ENCODE assay signal across 9 cellular contexts in the genomic region with DNA sequence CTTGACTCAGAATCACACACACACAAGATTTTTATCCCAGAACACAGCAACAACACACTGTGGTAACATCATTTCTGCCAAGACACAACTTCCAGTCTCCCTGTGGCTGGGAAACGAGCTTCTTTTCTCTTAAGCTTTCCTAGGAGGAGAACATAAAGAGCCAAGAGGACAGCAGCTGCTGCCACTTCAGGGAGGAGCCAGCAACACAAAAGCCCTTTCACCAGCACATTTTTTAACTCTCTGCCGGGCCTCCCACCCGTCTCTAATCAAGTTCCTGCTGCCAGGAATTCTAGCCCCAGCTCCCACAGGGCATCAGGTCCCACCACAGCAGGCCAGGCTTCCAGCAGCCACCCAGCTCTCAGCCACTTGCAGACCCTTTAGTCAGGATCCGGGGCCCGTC. TPM values are rescaled to one million over a fixed set of nuclear protein-coding genes. Genes with fewer than 3 reads are reported as not detected.
A peak's percentile ranks its signal among the peaks of the same experiment; 100 is the strongest.
DNase-seq lines count a peak whose midpoint lies in the region; ATAC-seq and TF ChIP-seq lines count a peak whose summit lies in the region.
"Had no signal": no experiment of that assay in that cellular context is flagged by ENCODE, and none has a peak within 500 bp of the region (broad histone marks: within the 10 kb centered on the region; RNA-seq: fewer than 3 reads in every experiment).

No MANE protein-coding gene starts in this region.

- peak; percentile 10 for DNase-seq in NCI-H510A treated with DMSO at 0.1 percent for 48 hours (lab: John Stamatoyannopoulos, UW)
- no peak for DNase-seq in NCI-H510A (lab: John Stamatoyannopoulos, UW)
- DNase-seq in esophagus muscularis mucosa (ENCODE audit: extremely low spot score), result no peak
- DNase-seq in midbrain (lab: John Stamatoyannopoulos, UW), result peak; percentile 49
- DNase-seq in upper lobe of left lung, result no peak
- DNase-seq in GF-D8 (lab: John Stamatoyannopoulos, UW), result no peak
- DNase-seq: central memory CD4-positive, alpha-beta T cell had no signal

- H3K4me1 ChIP-seq in esophagus muscularis mucosa (peaks cover 45 to 77% (median 72%) of the 10 kb centered on the region in 4 donors), upper lobe of left lung (peaks cover 0 to 13% (median 6%) of the 10 kb centered on the region in 4 donors)

- H3K27me3 ChIP-seq in esophagus muscularis mucosa, result no peaks in the 10 kb centered on the region
- no peaks in the 10 kb centered on the region for H3K27me3 ChIP-seq in upper lobe of left lung

- H3K4me3 ChIP-seq in esophagus muscularis mucosa, result peak overlapping the region; percentile 1 to 31 (median 25)
- no peak overlapping the region for H3K4me3 ChIP-seq in upper lobe of left lung

- H3K36me3 ChIP-seq in esophagus muscularis mucosa, result peaks cover 0 to under 1% (median 0%) of the 10 kb centered on the region in 4 donors
- peaks cover 0 to 7% (median 2%) of the 10 kb centered on the region in 4 donors for H3K36me3 ChIP-seq in upper lobe of left lung

- peak in 1 of 2 donors; percentile 66 for ATAC-seq in upper lobe of left lung (ENCODE audit: low FRiP score in 2 of 2)
- no peak for ATAC-seq in HG03442 (IDR thresholded peaks at IDR 0.05; ENCODE audit: unreplicated experiment)
- no peak for ATAC-seq in HG03520 (IDR thresholded peaks at IDR 0.05; ENCODE audit: unreplicated experiment)

- TF ChIP-seq EP300 in esophagus muscularis mucosa (IDR thresholded peaks at IDR 0.05), result no peak
- no peak for TF ChIP-seq EP300 in upper lobe of left lung (IDR thresholded peaks at IDR 0.05)

- H3K27ac ChIP-seq in esophagus muscularis mucosa (replicated peaks in 1 of 4), result peak overlapping the region; percentile 68 to 79 (median 78)
- peak overlapping the region in 3 of 4 donors; percentile 36 to 61 (median 49) for H3K27ac ChIP-seq in upper lobe of left lung

- TF ChIP-seq POLR2A in esophagus muscularis mucosa (IDR thresholded peaks at IDR 0.05; ENCODE audit: low read depth) (no peak), upper lobe of left lung (IDR thresholded peaks at IDR 0.05) (no peak)

- 23% methylated on average over 5 of the region's 5 CpGs for WGBS in esophagus muscularis mucosa
- 47 to 60% methylated on average over 5 of the region's 5 CpGs for WGBS in upper lobe of left lung, 2 donors

- H3K9me3 ChIP-seq in esophagus muscularis mucosa (no peaks in the 10 kb centered on the region), upper lobe of left lung (no peaks in the 10 kb centered on the region)

- no peak for TF ChIP-seq CTCF in esophagus muscularis mucosa (IDR thresholded peaks at IDR 0.05)
- TF ChIP-seq CTCF in upper lobe of left lung (IDR thresholded peaks at IDR 0.05), result no peak

- intact Hi-C loops in esophagus muscularis mucosa (cut with DNase I), result no loop called here

RNA-seq across cellular contexts. Expression of a gene that starts 22.4 kb away (rescaled TPM):
- total RNA-seq in esophagus muscularis mucosa (100 to 1,000 TPM; 145 to 244 (median 200) TPM), upper lobe of left lung (10 to 100 TPM; 42.8 to 92.2 (median 77.4) TPM)

Comparison
In these comparisons a context has a peak if more than half of its experiments do, and no peak if none do; other contexts are left out.
1. DNase-seq: peak in NCI-H510A treated with DMSO at 0.1 percent for 48 hours (single experiment) and midbrain (single experiment); none in NCI-H510A (single experiment), esophagus muscularis mucosa (single experiment), upper lobe of left lung (0 of 2) and GF-D8 (single experiment).
2. H3K4me3 ChIP-seq: peak in esophagus muscularis mucosa (4 of 4); none in upper lobe of left lung (0 of 4).